31 cellular contexts compared by ENCODE assay signal in genomic region chr7:153170287-153170686, GRCh38.
"Had no signal": no experiment of that assay in that cellular context is flagged by ENCODE, and none has a peak within 500 bp of the region (broad histone marks: within the 10 kb centered on the region; RNA-seq: fewer than 3 reads in every experiment).

No MANE protein-coding gene starts in this region.

- H3K4me1 ChIP-seq: parathyroid adenoma, psoas muscle, right lobe of liver, sigmoid colon, suprapubic skin, testis, tibial artery, transverse colon, upper lobe of right lung, uterus had no signal

- H3K36me3 Mint-ChIP-seq: natural killer cell; stimulated activated memory B cell treated with anti-CD40 and anti-IgM and Interleukin-4, amounts not matched to agents 10 μg/mL and 1 μg/mL and 100 μg/mL, for 72 hours; type B pancreatic cell had no signal

- H3K4me3 Mint-ChIP-seq: naive thymus-derived CD4-positive, alpha-beta T cell; natural killer cell; nephron; neural crest cell; stimulated activated memory B cell treated with anti-CD40 and anti-IgM and Interleukin-4, amounts not matched to agents 10 μg/mL and 1 μg/mL and 100 μg/mL, for 72 hours; stimulated activated naive CD8-positive, alpha-beta T cell treated with anti-CD3 and anti-CD28 coated beads, Interleukin-15, amount 100 ng/mL, for 72 hours; type B pancreatic cell had no signal

- H3K36me3 ChIP-seq: ovary, right lobe of liver, sigmoid colon, suprapubic skin, tibial artery, transverse colon, upper lobe of right lung, uterus had no signal

- H2AFZ ChIP-seq: parathyroid adenoma had no signal

- H3K27ac ChIP-seq: ovary, parathyroid adenoma, psoas muscle, right lobe of liver, sigmoid colon, suprapubic skin, testis, tibial artery, transverse colon, upper lobe of right lung, uterus had no signal

- H3K4me1 Mint-ChIP-seq: naive thymus-derived CD4-positive, alpha-beta T cell; natural killer cell; nephron; neural crest cell; stimulated activated memory B cell treated with anti-CD40 and anti-IgM and Interleukin-4, amounts not matched to agents 10 μg/mL and 1 μg/mL and 100 μg/mL, for 72 hours; stimulated activated naive CD8-positive, alpha-beta T cell treated with anti-CD3 and anti-CD28 coated beads, Interleukin-15, amount 100 ng/mL, for 72 hours had no signal

- H3K4me3 ChIP-seq: ovary, psoas muscle, right lobe of liver, sigmoid colon, suprapubic skin, testis, tibial artery, transverse colon, upper lobe of right lung, uterus had no signal

- H3K9ac ChIP-seq: parathyroid adenoma had no signal

- H3K27me3 Mint-ChIP-seq: naive thymus-derived CD4-positive, alpha-beta T cell; progenitor cell of endocrine pancreas; stimulated activated memory B cell treated with anti-CD40 and anti-IgM and Interleukin-4, amounts not matched to agents 10 μg/mL and 1 μg/mL and 100 μg/mL, for 72 hours; stimulated activated naive CD8-positive, alpha-beta T cell treated with anti-CD3 and anti-CD28 coated beads, Interleukin-15, amount 100 ng/mL, for 72 hours; type B pancreatic cell had no signal

- DNase-seq: naive thymus-derived CD4-positive, alpha-beta T cell; natural killer cell; occipital lobe; ovary; posterior cingulate gyrus; psoas muscle; right cardiac atrium; right lobe of liver; sigmoid colon; small intestine; stimulated activated CD4-positive, alpha-beta T cell treated with anti-CD3 and anti-CD28 coated beads, Interleukin-15, amount 100 ng/mL, for 24 hours; stimulated activated CD4-positive, alpha-beta T cell treated with anti-CD3 and anti-CD28 coated beads, Interleukin-2, amount 100 ng/mL, for 24 hours; stimulated activated CD4-positive, alpha-beta T cell treated with anti-CD3 and anti-CD28 coated beads, Interleukin-2, amount 100 ng/mL, for 48 hours; stimulated activated CD4-positive, alpha-beta T cell treated with anti-CD3 and anti-CD28 coated beads, Interleukin-4, amount 100 ng/mL, for 24 hours; stimulated activated CD8-positive, alpha-beta memory T cell treated with anti-CD3 and anti-CD28 coated beads, Interleukin-4, amount 100 ng/mL, for 48 hours; stimulated activated naive CD4-positive, alpha-beta T cell; stimulated activated naive CD8-positive, alpha-beta T cell treated with anti-CD3 and anti-CD28 coated beads, Interleukin-15, amount 100 ng/mL, for 72 hours; stimulated activated naive CD8-positive, alpha-beta T cell treated with anti-CD3 and anti-CD28 coated beads, Interleukin-15, Interleukin-2, amounts not matched to agents 100 U/mL and 50 U/mL, for 24 hours; substantia nigra; testis; tibial artery; transverse colon; upper lobe of right lung; uterus had no signal

- H3K27ac Mint-ChIP-seq: naive thymus-derived CD4-positive, alpha-beta T cell; natural killer cell; nephron; progenitor cell of endocrine pancreas; stimulated activated memory B cell treated with anti-CD40 and anti-IgM and Interleukin-4, amounts not matched to agents 10 μg/mL and 1 μg/mL and 100 μg/mL, for 72 hours; stimulated activated naive CD8-positive, alpha-beta T cell treated with anti-CD3 and anti-CD28 coated beads, Interleukin-15, amount 100 ng/mL, for 72 hours; type B pancreatic cell had no signal

- H3K79me2 ChIP-seq: parathyroid adenoma had no signal

- H3K9me3 ChIP-seq: ovary, right lobe of liver, suprapubic skin, testis had no signal

- H3K27me3 ChIP-seq: ovary, right lobe of liver, sigmoid colon, suprapubic skin, testis, tibial artery, transverse colon, upper lobe of right lung, uterus had no signal

- H3K9me3 Mint-ChIP-seq: type B pancreatic cell had no signal

- ATAC-seq: naive thymus-derived CD4-positive, alpha-beta T cell; natural killer cell; psoas muscle; right cardiac atrium; right lobe of liver; stimulated activated memory B cell treated with anti-CD40 and anti-IgM and Interleukin-4, amounts not matched to agents 10 μg/mL and 1 μg/mL and 100 μg/mL, for 72 hours; stimulated activated naive CD8-positive, alpha-beta T cell treated with anti-CD3 and anti-CD28 coated beads, Interleukin-15, amount 100 ng/mL, for 72 hours; stimulated activated naive CD8-positive, alpha-beta T cell treated with anti-CD3 and anti-CD28 coated beads, Interleukin-15, Interleukin-2, amounts not matched to agents 100 U/mL and 50 U/mL, for 24 hours; upper lobe of right lung had no signal
